15 cellular contexts compared by ENCODE assay signal in the genomic region with DNA sequence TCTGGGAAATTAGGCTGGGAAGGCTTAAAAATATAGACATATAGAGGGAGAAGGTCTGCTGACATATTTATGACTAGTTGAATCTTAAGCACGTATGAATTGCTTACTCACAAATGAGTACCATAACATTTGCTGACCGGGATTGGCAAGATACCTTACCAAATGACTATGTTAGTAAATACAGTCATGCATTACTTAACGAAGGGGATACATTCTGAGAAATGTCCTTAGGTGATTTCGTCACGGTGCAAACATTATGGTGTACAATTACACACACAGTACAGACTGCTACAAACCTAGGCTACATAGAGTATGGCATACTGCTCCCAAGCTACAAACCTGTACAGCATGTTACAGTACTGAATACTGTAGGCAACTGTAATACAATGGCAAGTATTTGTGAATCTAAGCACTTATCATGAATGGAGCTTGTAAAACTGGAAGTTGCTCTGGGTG. TPM values are rescaled to one million over a fixed set of nuclear protein-coding genes. Genes with fewer than 3 reads are reported as not detected.
DNase-seq lines count a peak whose midpoint lies in the region; ATAC-seq and TF ChIP-seq lines count a peak whose summit lies in the region.
"Had no signal": no experiment of that assay in that cellular context is flagged by ENCODE, and none has a peak within 500 bp of the region (broad histone marks: within the 10 kb centered on the region; RNA-seq: fewer than 3 reads in every experiment).

No MANE protein-coding gene starts in this region.

- no peak for TF ChIP-seq CTCF in RWPE1 (conservative IDR thresholded peaks at IDR 0.05; ENCODE audit: low read depth)
- no peak for TF ChIP-seq CTCF in smooth muscle cell (IDR thresholded peaks at IDR 0.05; ENCODE audit: borderline replicate concordance, insufficient read depth, poor library complexity, severe bottlenecking)

- H3K4me1 ChIP-seq in smooth muscle cell (ENCODE audit: low read depth), result no peaks in the 10 kb centered on the region
- H3K4me1 ChIP-seq in CD4-positive, alpha-beta memory T cell (ENCODE audit: insufficient read depth, low read length), result no peaks in the 10 kb centered on the region

- no peak overlapping the region for H3K27ac Mint-ChIP-seq in CD4-positive, alpha-beta memory T cell
- H3K27ac Mint-ChIP-seq: activated T-cell treated with anti-CD3 and anti-CD28 coated beads, Interleukin-2, amount 50 U/mL, for 72 hours; immature natural killer cell; natural killer cell had no signal

- H3K27me3 ChIP-seq in smooth muscle cell (ENCODE audit: low read depth), result no peaks in the 10 kb centered on the region
- H3K27me3 ChIP-seq in CD4-positive, alpha-beta memory T cell (ENCODE audit: insufficient read depth, low read length), result no peaks in the 10 kb centered on the region
- H3K27me3 ChIP-seq: transverse colon had no signal

- CTCF ChIA-PET in RWPE1 (lab: Yijun Ruan, JAX), result no interaction called here
- CTCF ChIA-PET in CD4-positive, alpha-beta memory T cell (lab: Charles Lee; ENCODE audit: partially characterized antibody), result no interaction called here

- H3K27ac ChIP-seq in RWPE1 (no peak overlapping the region), smooth muscle cell (ENCODE audit: low read depth) (peak overlapping the region; percentile 38)
- no peak overlapping the region for H3K27ac ChIP-seq in CD4-positive, alpha-beta memory T cell (ENCODE audit: low read depth, low read length)
- H3K27ac ChIP-seq: transverse colon had no signal

- H3K9ac ChIP-seq in smooth muscle cell (ENCODE audit: low read depth), result no peak overlapping the region

- 58% methylated on average over 5 of the region's 5 CpGs for WGBS in smooth muscle cell (ENCODE audit: low lambda C conversion rate)

- ATAC-seq in HG02970 (IDR thresholded peaks at IDR 0.05; ENCODE audit: low FRiP score, unreplicated experiment) (no peak), GM18519 (IDR thresholded peaks at IDR 0.05; ENCODE audit: low FRiP score, unreplicated experiment) (no peak)
- ATAC-seq: activated T-cell treated with anti-CD3 and anti-CD28 coated beads, Interleukin-2, amount 50 U/mL, for 72 hours; natural killer cell had no signal

- no peak overlapping the region for H3K4me3 ChIP-seq in smooth muscle cell
- H3K4me3 ChIP-seq in CD4-positive, alpha-beta memory T cell (ENCODE audit: low read length in 2 of 2), result no peak overlapping the region
- H3K4me3 ChIP-seq: transverse colon had no signal

- peaks cover 0 to 1% (median 0%) of the 10 kb centered on the region in 8 donors for H3K9me3 Mint-ChIP-seq in CD4-positive, alpha-beta memory T cell
- H3K9me3 Mint-ChIP-seq: activated T-cell treated with anti-CD3 and anti-CD28 coated beads, Interleukin-2, amount 50 U/mL, for 72 hours; natural killer cell had no signal

- intact Hi-C loops in CD4-positive, alpha-beta memory T cell (cut with micrococcal nuclease), result no loop called here

- H3K4me3 Mint-ChIP-seq in CD4-positive, alpha-beta memory T cell, result peak overlapping the region in 1 of 8 donors; percentile 24
- H3K4me3 Mint-ChIP-seq: activated T-cell treated with anti-CD3 and anti-CD28 coated beads, Interleukin-2, amount 50 U/mL, for 72 hours; immature natural killer cell; natural killer cell had no signal

- H3K4me2 ChIP-seq in smooth muscle cell, result peak overlapping the region; percentile 29

- no peak overlapping the region for H2AFZ ChIP-seq in smooth muscle cell (ENCODE audit: low read depth)

- peaks cover 2 to 6% of the 10 kb centered on the region in 2 donors for H3K27me3 Mint-ChIP-seq in CD4-positive, alpha-beta memory T cell

- POLR2A ChIA-PET in RWPE1 (lab: Yijun Ruan, JAX; ENCODE audit: low non-redundant PET), result no interaction called here
- POLR2A ChIA-PET in CD4-positive, alpha-beta memory T cell (lab: Charles Lee; ENCODE audit: partially characterized antibody), result no interaction called here

- no peaks in the 10 kb centered on the region for H3F3A ChIP-seq in smooth muscle cell (ENCODE audit: low read depth)

- H3K36me3 Mint-ChIP-seq in CD4-positive, alpha-beta memory T cell, result no peaks in the 10 kb centered on the region
- H3K36me3 Mint-ChIP-seq: immature natural killer cell, natural killer cell had no signal

- H3K79me2 ChIP-seq in smooth muscle cell (ENCODE audit: low read depth), result no peaks in the 10 kb centered on the region

- peaks cover 0 to 7% (median under 1%) of the 10 kb centered on the region in 4 donors for H3K4me1 Mint-ChIP-seq in CD4-positive, alpha-beta memory T cell
- H3K4me1 Mint-ChIP-seq: immature natural killer cell, natural killer cell had no signal

- no peaks in the 10 kb centered on the region for H3K9me3 ChIP-seq in smooth muscle cell (replicated peaks; ENCODE audit: low read depth)
- no peaks in the 10 kb centered on the region for H3K9me3 ChIP-seq in CD4-positive, alpha-beta memory T cell (ENCODE audit: control insufficient read depth in 1 of 2, low read length in 2 of 2)
- H3K9me3 ChIP-seq: transverse colon had no signal

- H4K20me1 ChIP-seq in smooth muscle cell (ENCODE audit: low read depth), result no peaks in the 10 kb centered on the region

- H3K36me3 ChIP-seq in smooth muscle cell (ENCODE audit: low read depth), result no peaks in the 10 kb centered on the region
- H3K36me3 ChIP-seq in CD4-positive, alpha-beta memory T cell (ENCODE audit: insufficient read depth, low read length), result no peaks in the 10 kb centered on the region
- H3K36me3 ChIP-seq: transverse colon had no signal

- DNase-seq in NCI-H2107 treated with DMSO at 0.1 percent for 48 hours (lab: John Stamatoyannopoulos, UW; ENCODE audit: unreplicated experiment) (peak; percentile 79), NCI-H2107 (lab: John Stamatoyannopoulos, UW) (no peak), RWPE1 (ENCODE audit: low spot score) (peak; percentile 36), fibroblast of peridontal ligament (ENCODE audit: extremely low read depth) (peak; percentile 69), smooth muscle cell (lab: John Stamatoyannopoulos, UW; ENCODE audit: unreplicated experiment) (no peak)
- no peak for DNase-seq in CD4-positive, alpha-beta memory T cell
- DNase-seq: 8988T; activated T-cell treated with anti-CD3 and anti-CD28 coated beads, Interleukin-2, amount 50 U/mL, for 72 hours; immature natural killer cell; natural killer cell; small intestine; transverse colon had no signal

RNA-seq across cellular contexts. Expression of a gene that starts 19.4 kb away (rescaled TPM):
- 1.7 TPM in 1 of 2 replicates, not detected in the other for total RNA-seq in smooth muscle cell
- polyA plus RNA-seq in smooth muscle cell, result not detected in 2 replicates
- not detected for total RNA-seq in CD4-positive, alpha-beta memory T cell
- not detected for polyA plus RNA-seq in CD4-positive, alpha-beta memory T cell
- total RNA-seq: activated T-cell treated with anti-CD3 and anti-CD28 coated beads, Interleukin-2, amount 50 U/mL, for 72 hours; epithelial cell of proximal tubule; natural killer cell; transverse colon had no signal
- polyA plus RNA-seq: immature natural killer cell, small intestine had no signal

Comparison
In these comparisons a context has a peak if more than half of its experiments do, and no peak if none do; other contexts are left out.
1. DNase-seq: peak in NCI-H2107 treated with DMSO at 0.1 percent for 48 hours (single experiment), RWPE1 (single experiment) and fibroblast of peridontal ligament (single experiment); none in NCI-H2107 (single experiment), smooth muscle cell (single experiment) and CD4-positive, alpha-beta memory T cell (0 of 5).